20 cellular contexts compared by ENCODE assay signal in the genomic region with DNA sequence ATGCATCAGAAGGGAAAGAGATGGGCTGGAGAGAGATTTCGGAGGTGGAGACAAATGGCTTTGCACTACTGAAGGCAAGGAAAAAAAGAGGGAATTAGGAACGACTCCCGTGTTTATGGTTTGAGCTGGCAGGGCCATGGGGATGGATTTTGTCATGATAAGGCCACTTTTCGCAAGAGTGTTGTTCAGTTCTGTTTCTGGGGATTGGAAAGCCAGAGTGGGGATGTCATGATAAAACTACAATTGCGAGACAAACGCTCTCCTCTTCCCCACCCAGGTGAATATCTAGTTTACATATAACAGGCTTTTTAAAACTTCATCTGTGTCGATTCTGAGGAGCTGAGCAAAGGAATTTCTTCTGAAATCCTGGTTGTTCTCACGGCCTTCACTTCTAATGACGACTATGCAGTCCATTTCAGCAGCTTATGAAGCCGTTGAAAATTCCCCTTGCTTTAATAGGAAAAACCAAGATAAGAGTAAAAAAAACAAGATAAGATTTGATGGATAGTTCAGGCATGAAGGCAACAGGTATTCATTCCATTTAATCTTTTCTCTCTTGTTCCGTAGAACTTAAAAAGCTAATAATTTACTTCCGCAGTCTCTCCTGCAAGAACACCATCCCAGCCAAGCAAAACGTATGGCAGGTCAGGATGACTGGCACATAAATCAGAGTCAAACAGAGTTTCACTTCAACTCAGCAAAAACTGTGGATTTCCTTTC.
DNase-seq lines count a peak whose midpoint lies in the region; ATAC-seq, FAIRE-seq and TF ChIP-seq lines count a peak whose summit lies in the region.
"Had no signal": no experiment of that assay in that cellular context is flagged by ENCODE, and none has a peak within 500 bp of the region (broad histone marks: within the 10 kb centered on the region; RNA-seq: fewer than 3 reads in every experiment).

No MANE protein-coding gene starts in this region.

- 10% methylated on average over 13 of the region's 13 CpGs for WGBS in HepG2 (ENCODE audit: low lambda C conversion rate)
- WGBS in endodermal cell (ENCODE audit: insufficient coverage in 1 of 2, insufficient read length in 1 of 2), 2 experiments = 86 to 91% methylated on average over 10 to 13 of the region's 13 CpGs

- BruUV-seq in HepG2 (replicated peaks; lab: Mats Ljungman, UMichigan) = no TSS peak

- intact Hi-C loops in ascending aorta (cut with DNase I) = no loop called here
- intact Hi-C loops in HepG2 (cut with micrococcal nuclease; ENCODE audit: unreplicated experiment) = no loop called here

- H3K27ac Mint-ChIP-seq in progenitor cell of endocrine pancreas = peak overlapping the region; percentile 71
- no peak overlapping the region for H3K27ac Mint-ChIP-seq in stimulated activated naive B cell treated with anti-CD40 and anti-IgM and Interleukin-4, amounts not matched to agents 10 μg/mL and 1 μg/mL and 100 μg/mL, for 72 hours
- H3K27ac Mint-ChIP-seq in endodermal cell = no peak overlapping the region
- H3K27ac Mint-ChIP-seq: IgD-negative memory B cell had no signal

- H4K20me1 ChIP-seq in HepG2 (ENCODE audit: insufficient read depth, low read length) = no peaks in the 10 kb centered on the region

- H3K36me3 ChIP-seq in ascending aorta (no peaks in the 10 kb centered on the region), HepG2 (replicated peaks in 1 of 2; ENCODE audit: control insufficient read depth in 1 of 2, insufficient read depth in 2 of 2, low read length in 2 of 2) (no peaks in the 10 kb centered on the region), endodermal cell (ENCODE audit: control insufficient read depth, insufficient read depth, low read length) (no peaks in the 10 kb centered on the region)
- H3K36me3 ChIP-seq: SJCRH30 had no signal

- DNase-seq in Caki2 (ENCODE audit: low read depth) (peak; percentile 79), ascending aorta (ENCODE audit: low spot score in 2 of 2) (no peak), kidney tubule cell (ENCODE audit: low spot score) (peak; percentile 54), progenitor cell of endocrine pancreas (ENCODE audit: low spot score, unreplicated experiment) (no peak), HepG2 (ENCODE audit: low spot score) (no peak), cortex of kidney (lab: John Stamatoyannopoulos, UW) (no peak), endodermal cell (no peak)
- DNase-seq in stimulated activated naive B cell treated with anti-CD40 and anti-IgM and Interleukin-4, amounts not matched to agents 10 μg/mL and 1 μg/mL and 100 μg/mL, for 72 hours = no peak
- DNase-seq: EL, Kasumi-1, MV-4-11, NCI-H1417 treated with DMSO at 0.1 percent for 48 hours, NCI-H2029 treated with DMSO at 0.1 percent for 48 hours, NCI-H510A, NCI-H82, PC-3, SJCRH30 had no signal

- in situ Hi-C loops in Caki2 (cut with HindIII; ENCODE audit: low pct_unique_long_range_greater_than_20kb, low sequenced_read_pairs) (no loop called here), HepG2 (cut with HindIII; ENCODE audit: extremely low pct_ligation_motif_present, low pct_unique_long_range_greater_than_20kb) (no loop called here)

- POLR2A ChIA-PET in HepG2 (lab: Yijun Ruan, JAX) = no interaction called here

- H3K4me3 ChIP-seq in ascending aorta = no peak overlapping the region
- H3K4me3 ChIP-seq in HepG2 (replicated peaks in 1 of 3; ENCODE audit: insufficient read depth in 1 of 3, low read depth in 2 of 3, low read length in 3 of 3) = no peak overlapping the region
- H3K4me3 ChIP-seq in endodermal cell (ENCODE audit: low read length) = no peak overlapping the region
- H3K4me3 ChIP-seq: SJCRH30 had no signal

- peaks cover 11% of the 10 kb centered on the region for H3K27me3 Mint-ChIP-seq in progenitor cell of endocrine pancreas
- peaks cover 10 to 17% of the 10 kb centered on the region in 2 donors for H3K27me3 Mint-ChIP-seq in stimulated activated naive B cell treated with anti-CD40 and anti-IgM and Interleukin-4, amounts not matched to agents 10 μg/mL and 1 μg/mL and 100 μg/mL, for 72 hours
- peaks cover 3% of the 10 kb centered on the region for H3K27me3 Mint-ChIP-seq in endodermal cell (ENCODE audit: insufficient read depth)

- H3K9me3 Mint-ChIP-seq in progenitor cell of endocrine pancreas (ENCODE audit: low read depth) = no peaks in the 10 kb centered on the region
- H3K9me3 Mint-ChIP-seq in stimulated activated naive B cell treated with anti-CD40 and anti-IgM and Interleukin-4, amounts not matched to agents 10 μg/mL and 1 μg/mL and 100 μg/mL, for 72 hours = no peaks in the 10 kb centered on the region
- no peaks in the 10 kb centered on the region for H3K9me3 Mint-ChIP-seq in endodermal cell
- H3K9me3 Mint-ChIP-seq: IgD-negative memory B cell had no signal

- H2AFZ ChIP-seq in HepG2 (ENCODE audit: low read length) = no peak overlapping the region

- H3K9me3 ChIP-seq in ascending aorta (no peaks in the 10 kb centered on the region), HepG2 (ENCODE audit: low read length) (no peaks in the 10 kb centered on the region), endodermal cell (ENCODE audit: control insufficient read depth, low read length) (no peaks in the 10 kb centered on the region)
- H3K9me3 ChIP-seq: SJCRH30 had no signal

- H3K9ac ChIP-seq in HepG2 (ENCODE audit: insufficient read depth, low read depth, low read length) = no peak overlapping the region
- H3K9ac ChIP-seq in endodermal cell (ENCODE audit: extremely low read depth, low read length, poor library complexity, severe bottlenecking) = no peak overlapping the region

- no peak overlapping the region for H3K4me2 ChIP-seq in HepG2 (ENCODE audit: low read depth, low read length)

- H3K79me2 ChIP-seq in HepG2 (ENCODE audit: insufficient read depth, low read length) = no peaks in the 10 kb centered on the region

- H3K4me1 Mint-ChIP-seq in progenitor cell of endocrine pancreas (ENCODE audit: low read depth) (peaks cover 16% of the 10 kb centered on the region), endodermal cell (peaks cover 22% of the 10 kb centered on the region)
- peaks cover 7 to 11% of the 10 kb centered on the region in 2 donors for H3K4me1 Mint-ChIP-seq in stimulated activated naive B cell treated with anti-CD40 and anti-IgM and Interleukin-4, amounts not matched to agents 10 μg/mL and 1 μg/mL and 100 μg/mL, for 72 hours

- H3K36me3 Mint-ChIP-seq in progenitor cell of endocrine pancreas (ENCODE audit: insufficient read depth) = no peaks in the 10 kb centered on the region
- H3K36me3 Mint-ChIP-seq in stimulated activated naive B cell treated with anti-CD40 and anti-IgM and Interleukin-4, amounts not matched to agents 10 μg/mL and 1 μg/mL and 100 μg/mL, for 72 hours = no peaks in the 10 kb centered on the region
- H3K36me3 Mint-ChIP-seq in endodermal cell (ENCODE audit: low read depth) = no peaks in the 10 kb centered on the region
- H3K36me3 Mint-ChIP-seq: IgD-negative memory B cell had no signal

- TF ChIP-seq CTCF in ascending aorta (IDR thresholded peaks at IDR 0.05) (no peak), progenitor cell of endocrine pancreas (IDR thresholded peaks at IDR 0.05; ENCODE audit: unreplicated experiment) (no peak), HepG2 (CRISPR knock-in tag; IDR thresholded peaks at IDR 0.05) (no peak), endodermal cell (conservative IDR thresholded peaks at IDR 0.05) (no peak)

- CTCF ChIA-PET in HepG2 (lab: Yijun Ruan, JAX; ENCODE audit: low intra/inter-chr PET ratio, low total read pairs) = no interaction called here

- ATAC-seq in stimulated activated naive B cell treated with anti-CD40 and anti-IgM and Interleukin-4, amounts not matched to agents 10 μg/mL and 1 μg/mL and 100 μg/mL, for 72 hours (replicated peaks) = no peak
- ATAC-seq in HepG2 = no peak
- ATAC-seq: PC-3 had no signal

- TF ChIP-seq EP300 in HepG2 (IDR thresholded peaks at IDR 0.05; ENCODE audit: low read depth in 2 of 2, low read length in 2 of 2) = no peak
- no peak for TF ChIP-seq EP300 in HepG2 (CRISPR knock-in tag; IDR thresholded peaks at IDR 0.05; ENCODE audit: borderline replicate concordance)

- H3K4me1 ChIP-seq in ascending aorta (peaks cover 3 to 12% of the 10 kb centered on the region in 2 donors), HepG2 (ENCODE audit: insufficient read depth, low read length) (no peaks in the 10 kb centered on the region), endodermal cell (ENCODE audit: control insufficient read depth, insufficient read depth, low read length) (peaks cover 6% of the 10 kb centered on the region)
- H3K4me1 ChIP-seq: SJCRH30 had no signal

- TF ChIP-seq RAD21 in HepG2 (CRISPR knock-in tag; IDR thresholded peaks at IDR 0.05) = no peak

- H3K27me3 ChIP-seq in ascending aorta (no peaks in the 10 kb centered on the region), HepG2 (ENCODE audit: control insufficient read depth in 1 of 2, insufficient read depth in 2 of 2, low read length in 2 of 2) (peaks cover 1 to 50% of the 10 kb centered on the region in 2 experiments; a peak in 3 of 5 replicates), endodermal cell (ENCODE audit: control insufficient read depth, insufficient read depth, low read length, poor library complexity, severe bottlenecking) (no peaks in the 10 kb centered on the region)
- H3K27me3 ChIP-seq: SJCRH30 had no signal

- H3K27ac ChIP-seq in ascending aorta = peak overlapping the region; percentile 39 to 62
- no peak overlapping the region for H3K27ac ChIP-seq in HepG2 (ENCODE audit: extremely low read length, insufficient read depth, low read length)
- H3K27ac ChIP-seq in endodermal cell (ENCODE audit: low read depth, low read length) = no peak overlapping the region
- H3K27ac ChIP-seq: C4-2B, SJCRH30 had no signal

- no peak overlapping the region for H3K4me3 Mint-ChIP-seq in progenitor cell of endocrine pancreas (ENCODE audit: low read depth)
- H3K4me3 Mint-ChIP-seq in stimulated activated naive B cell treated with anti-CD40 and anti-IgM and Interleukin-4, amounts not matched to agents 10 μg/mL and 1 μg/mL and 100 μg/mL, for 72 hours = no peak overlapping the region
- H3K4me3 Mint-ChIP-seq in endodermal cell = no peak overlapping the region
- H3K4me3 Mint-ChIP-seq: IgD-negative memory B cell had no signal

- TF ChIP-seq POLR2A in HepG2 (IDR thresholded peaks at IDR 0.05; ENCODE audit: insufficient read depth in 1 of 2, low read depth in 2 of 2, low read length in 2 of 2) = no peak

- FAIRE-seq in HepG2 (lab: Jason Lieb, UNC) = no peak
- FAIRE-seq: H54 had no signal

TF ChIP-seq in HepG2, 621 proteins besides CTCF, POLR2A, EP300 and RAD21 (continues in another document):
- TF ChIP-seq GFI1 (CRISPR knock-in tag; IDR thresholded peaks at IDR 0.05; ENCODE audit: borderline replicate concordance) = no peak

Comparison
In these comparisons a context has a peak if more than half of its experiments do, and no peak if none do; other contexts are left out.
1. DNase-seq: peak in Caki2 (single experiment) and kidney tubule cell (single experiment); none in ascending aorta (0 of 2), progenitor cell of endocrine pancreas (single experiment), stimulated activated naive B cell treated with anti-CD40 and anti-IgM and Interleukin-4, amounts not matched to agents 10 μg/mL and 1 μg/mL and 100 μg/mL, for 72 hours (single experiment), HepG2 (single experiment), cortex of kidney (single experiment) and endodermal cell (single experiment).
2. H3K27ac ChIP-seq: peak in ascending aorta (2 of 2); none in HepG2 (single experiment) and endodermal cell (single experiment).